16 cellular contexts compared by ENCODE assay signal in the genomic region with DNA sequence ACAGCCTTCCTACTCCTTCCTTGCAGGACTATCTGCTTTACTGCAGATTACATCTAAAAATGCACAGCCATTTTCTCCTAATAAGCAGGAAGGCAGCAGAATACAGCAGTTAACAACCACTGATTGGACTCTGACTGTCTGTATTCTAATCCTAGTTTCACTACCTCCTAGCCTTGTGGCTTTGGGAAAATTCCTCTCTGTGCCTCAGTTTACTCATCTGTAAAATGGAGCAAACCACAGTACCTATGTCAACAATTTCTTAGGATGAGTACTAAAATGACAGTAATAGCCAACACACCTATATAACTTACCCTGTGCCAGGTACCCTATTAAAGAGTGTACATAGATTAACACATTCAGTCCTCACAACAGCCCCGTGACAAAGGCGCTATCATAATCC.
"Had no signal": no experiment of that assay in that cellular context is flagged by ENCODE, and none has a peak within 500 bp of the region (broad histone marks: within the 10 kb centered on the region; RNA-seq: fewer than 3 reads in every experiment).

No MANE protein-coding gene starts in this region.

- H3K4me3 ChIP-seq: heart left ventricle, right atrium auricular region, tibial artery, upper lobe of right lung had no signal

- H3K36me3 ChIP-seq: heart left ventricle, right atrium auricular region, tibial artery, upper lobe of right lung had no signal

- DNase-seq: effector memory CD4-positive, alpha-beta T cell; heart left ventricle; hippocampal formation; left colon; nephron progenitor cell; posterior cingulate gyrus; small intestine; stimulated activated CD4-positive, alpha-beta T cell treated with anti-CD3 and anti-CD28 coated beads, Interleukin-12 subunit alpha, Interleukin-12 subunit beta, amount 100 ng/mL, for 4 hours; stimulated activated naive CD4-positive, alpha-beta T cell; tibial artery; upper lobe of right lung had no signal

- ATAC-seq: esophagus mucosa; heart left ventricle; left colon; naive thymus-derived CD4-positive, alpha-beta T cell; upper lobe of right lung had no signal

- FAIRE-seq: endometrium, frontal cortex, small intestine had no signal

- H3K4me3 Mint-ChIP-seq: nephron progenitor cell had no signal

- H3K9me3 ChIP-seq: heart left ventricle, right atrium auricular region, tibial artery, upper lobe of right lung had no signal

- H3K9me3 Mint-ChIP-seq: nephron progenitor cell had no signal

- H3K27ac ChIP-seq: right atrium auricular region, tibial artery, upper lobe of right lung had no signal

- H3K27me3 Mint-ChIP-seq: naive thymus-derived CD4-positive, alpha-beta T cell had no signal

- H3K27me3 ChIP-seq: heart left ventricle, right atrium auricular region, tibial artery, upper lobe of right lung had no signal
